In genomic region chr20:39855056-39855455, GRCh38 we compare ENCODE assay signal across 26 cellular contexts.
"Had no signal": no experiment of that assay in that cellular context is flagged by ENCODE, and none has a peak within 500 bp of the region (broad histone marks: within the 10 kb centered on the region; RNA-seq: fewer than 3 reads in every experiment).

No MANE protein-coding gene starts in this region.

- DNase-seq: activated B cell treated with CpG ODN at 0.5 μM for 24 hours; activated CD4-positive, alpha-beta T cell treated with anti-CD3 and anti-CD28 coated beads, Interleukin-2, amount 50 U/mL, for 1 hour; activated CD8-positive, alpha-beta T cell treated with anti-CD3 and anti-CD28 coated beads for 36 hours; activated naive CD4-positive, alpha-beta T cell; activated T-cell treated with anti-CD3 and anti-CD28 coated beads, Interleukin-2, amount 50 U/mL, for 4 hours; dermis blood vessel endothelial cell; effector CD4-positive, alpha-beta T cell; esophagus squamous epithelium; gastrocnemius medialis; glutamatergic neuron; islet precursor cell; left ventricle myocardium inferior; mucosa of descending colon; naive B cell; pancreas; retina; sigmoid colon; stimulated activated CD4-positive, alpha-beta T cell treated with anti-CD3 and anti-CD28 coated beads, Interleukin-15, amount 100 ng/mL, for 24 hours; stimulated activated naive CD4-positive, alpha-beta T cell; T-helper 1 cell had no signal

- H3K4me3 ChIP-seq: esophagus squamous epithelium, gastrocnemius medialis, left ventricle myocardium inferior, mucosa of descending colon, pancreas, prostate gland, sigmoid colon, tibial nerve had no signal

- H3K9me3 ChIP-seq: esophagus squamous epithelium, gastrocnemius medialis, left ventricle myocardium inferior, mucosa of descending colon, pancreas, prostate gland, sigmoid colon, tibial nerve had no signal

- H3K27ac ChIP-seq: epithelial cell of prostate, esophagus squamous epithelium, gastrocnemius medialis, left ventricle myocardium inferior, pancreas, prostate gland, sigmoid colon, tibial nerve had no signal

- H3K4me1 ChIP-seq: prostate gland had no signal

- H3K36me3 ChIP-seq: esophagus squamous epithelium, gastrocnemius medialis, left ventricle myocardium inferior, pancreas, prostate gland, sigmoid colon, tibial nerve had no signal

- H3K27me3 ChIP-seq: esophagus squamous epithelium, gastrocnemius medialis, pancreas, sigmoid colon, tibial nerve had no signal

- ATAC-seq: activated CD8-positive, alpha-beta T cell treated with anti-CD3 and anti-CD28 coated beads for 36 hours; activated naive CD4-positive, alpha-beta T cell treated with anti-CD3 and anti-CD28 coated beads, Interleukin-2, amount 50 U/mL, for 72 hours; activated T-cell treated with anti-CD3 and anti-CD28 coated beads, Interleukin-2, amount 50 U/mL, for 4 hours; activated T-helper 17 cell treated with anti-CD3 and anti-CD28 coated beads, Interleukin-2, amount 50 U/mL, for 72 hours; gastrocnemius medialis; mucosa of descending colon; pancreas had no signal

- FAIRE-seq: colon, pancreas had no signal
